Comparison of ENCODE assay signal across 9 cellular contexts in genomic region chr5:94775088-94775487, GRCh38.
"Had no signal": no experiment of that assay in that cellular context is flagged by ENCODE, and none has a peak within 500 bp of the region (broad histone marks: within the 10 kb centered on the region; RNA-seq: fewer than 3 reads in every experiment).

No MANE protein-coding gene starts in this region.

- DNase-seq: GM23248, GOT3, H7, H9, HCEC 1CT, HFFc6 had no signal

- H3K27ac ChIP-seq: GM23248 had no signal

- H3K36me3 ChIP-seq: HAP-1 had no signal

- H2AFZ ChIP-seq: GM23248, GM23338 had no signal

- H3K4me2 ChIP-seq: GM23338 had no signal

- H3K9ac ChIP-seq: GM23248 had no signal

- H3K9me3 ChIP-seq: HAP-1 had no signal

- ATAC-seq: GM23338, HCT116 had no signal

- H3K4me3 ChIP-seq: GM23248, GM23338, HAP-1 had no signal
